ENCODE assay signal across 25 cellular contexts in genomic region chr7:133372337-133372736, GRCh38.
"Had no signal": no experiment of that assay in that cellular context is flagged by ENCODE, and none has a peak within 500 bp of the region (broad histone marks: within the 10 kb centered on the region; RNA-seq: fewer than 3 reads in every experiment).

No MANE protein-coding gene starts in this region.

- ATAC-seq: activated CD4-positive, alpha-beta T cell treated with anti-CD3 and anti-CD28 coated beads for 36 hours; activated CD8-positive, alpha-beta T cell treated with anti-CD3 and anti-CD28 coated beads for 36 hours; activated T-cell treated with anti-CD3 and anti-CD28 coated beads, Interleukin-2, amount 50 U/mL, for 72 hours; Panc1; Right ventricle myocardium inferior had no signal

- DNase-seq: activated CD4-positive, alpha-beta T cell treated with anti-CD3 and anti-CD28 coated beads for 36 hours; activated CD8-positive, alpha-beta memory T cell treated with anti-CD3 and anti-CD28 coated beads, Interleukin-2, amount 50 U/mL, for 4 hours; activated CD8-positive, alpha-beta T cell treated with anti-CD3 and anti-CD28 coated beads for 36 hours; activated gamma-delta T cell treated with Interleukin-2 at 50 U/mL for 16 hours; activated naive CD4-positive, alpha-beta T cell treated with anti-CD3 and anti-CD28 coated beads, Interleukin-2, amount 10 ng/mL, durations not matched to agents 7 days and 5 days; activated naive CD8-positive, alpha-beta T cell treated with anti-CD3 and anti-CD28 coated beads for 36 hours; activated T-cell treated with anti-CD3 and anti-CD28 coated beads, Interleukin-2, amount 50 U/mL, for 72 hours; brain microvascular endothelial cell; Karpas-422; NCI-H1105 treated with DMSO at 0.1 percent for 48 hours; NCI-H1436 treated with DMSO at 0.1 percent for 48 hours; NCI-H187; NCI-H2081 treated with DMSO at 0.1 percent for 48 hours; NCI-H446; NCI-H524 treated with DMSO at 0.1 percent for 48 hours; NCI-H748 treated with DMSO at 0.1 percent for 48 hours; NK-92 treated with Interleukin-12 subunit alpha and Interleukin-12 subunit beta, amount 100 ng/mL, for 24 hours; OCI-M1; RPMI8226; T-helper 1 cell; WERI-Rb-1 had no signal

- H3K27ac ChIP-seq: brain microvascular endothelial cell, cardiac muscle cell, SK-N-MC, WERI-Rb-1 had no signal

- H3K27me3 ChIP-seq: brain microvascular endothelial cell, cardiac muscle cell had no signal

- H3K4me3 ChIP-seq: cardiac muscle cell, SK-N-MC had no signal

- H3K36me3 ChIP-seq: brain microvascular endothelial cell, cardiac muscle cell had no signal
